In genomic region chr15:90291679-90292356, GRCh38 we compare ENCODE assay signal across 10 cellular contexts. TPM values are rescaled to one million over a fixed set of nuclear protein-coding genes. Genes with fewer than 3 reads are reported as not detected.
DNase-seq lines count a peak whose midpoint lies in the region; ATAC-seq and TF ChIP-seq lines count a peak whose summit lies in the region.
"Had no signal": no experiment of that assay in that cellular context is flagged by ENCODE, and none has a peak within 500 bp of the region (broad histone marks: within the 10 kb centered on the region; RNA-seq: fewer than 3 reads in every experiment).

No MANE protein-coding gene starts in this region.

- DNase-seq in NCI-H2171 treated with DMSO at 0.1 percent for 48 hours (lab: John Stamatoyannopoulos, UW) = peak; percentile 18
- DNase-seq in NCI-H2171 (lab: John Stamatoyannopoulos, UW) = no peak
- peak; percentile 23 for DNase-seq in H4 (ENCODE audit: low spot score)
- peak; percentile 55 for DNase-seq in PC-3
- peak; percentile 36 for DNase-seq in kidney tubule cell (ENCODE audit: low spot score)
- DNase-seq in coronary artery (ENCODE audit: low spot score) = no peak
- DNase-seq in NK-92 treated with Interleukin-12 subunit alpha and Interleukin-12 subunit beta, amount 100 ng/mL, for 24 hours (lab: John Stamatoyannopoulos, UW) = no peak
- no peak for DNase-seq in left ventricle myocardium inferior
- DNase-seq: brain microvascular endothelial cell, sigmoid colon had no signal

- H4K20me1 ChIP-seq in PC-3 (ENCODE audit: low read length) = no peaks in the 10 kb centered on the region

- ATAC-seq in PC-3 = no peak

- H3K9ac ChIP-seq in PC-3 (ENCODE audit: low read length) = no peak overlapping the region

- no peaks in the 10 kb centered on the region for H3F3A ChIP-seq in PC-3 (ENCODE audit: low read length, unreplicated experiment)

- H3K79me2 ChIP-seq in PC-3 (ENCODE audit: low read length) = no peaks in the 10 kb centered on the region

- intact Hi-C loops in PC-3 (cut with micrococcal nuclease) = no loop called here
- intact Hi-C loops in left ventricle myocardium inferior (cut with micrococcal nuclease) = no loop called here

- CTCF ChIA-PET in PC-3 (lab: Charles Lee) = no interaction called here

- H3K9me2 ChIP-seq in PC-3 (replicated peaks; ENCODE audit: low read length) = no peaks in the 10 kb centered on the region

- H3K36me3 ChIP-seq in PC-3 (ENCODE audit: low read depth, low read length) (no peaks in the 10 kb centered on the region), left ventricle myocardium inferior (no peaks in the 10 kb centered on the region)
- H3K36me3 ChIP-seq: brain microvascular endothelial cell, sigmoid colon had no signal

- BruUV-seq in PC-3 (replicated peaks; lab: Mats Ljungman, UMichigan) = no TSS peak

- no peak overlapping the region for H3K4me2 ChIP-seq in PC-3 (ENCODE audit: low read length)

- H3K4me3 ChIP-seq in PC-3 (ENCODE audit: low read length) (no peak overlapping the region), coronary artery (no peak overlapping the region), left ventricle myocardium inferior (no peak overlapping the region)
- H3K4me3 ChIP-seq: sigmoid colon had no signal

- H2AFZ ChIP-seq in PC-3 (ENCODE audit: low read length) = no peak overlapping the region

- H3K4me1 ChIP-seq in PC-3 (ENCODE audit: insufficient read depth, low read length) (no peaks in the 10 kb centered on the region), left ventricle myocardium inferior (peaks cover 6% of the 10 kb centered on the region)

- TF ChIP-seq CTCF in PC-3 (conservative IDR thresholded peaks at IDR 0.05; ENCODE audit: low read depth, low read length) (no peak), coronary artery (IDR thresholded peaks at IDR 0.05) (no peak), left ventricle myocardium inferior (IDR thresholded peaks at IDR 0.05; ENCODE audit: borderline replicate concordance) (no peak)

- no peaks in the 10 kb centered on the region for H3K27me3 ChIP-seq in PC-3 (ENCODE audit: low read length)
- H3K27me3 ChIP-seq in left ventricle myocardium inferior (ENCODE audit: low read depth) = no peaks in the 10 kb centered on the region
- H3K27me3 ChIP-seq: brain microvascular endothelial cell, sigmoid colon had no signal

- H3K9me3 ChIP-seq in PC-3 (ENCODE audit: low read length) (no peaks in the 10 kb centered on the region), left ventricle myocardium inferior (replicated peaks) (no peaks in the 10 kb centered on the region)
- H3K9me3 ChIP-seq: sigmoid colon had no signal

- POLR2A ChIA-PET in PC-3 (lab: Charles Lee; ENCODE audit: unreplicated experiment) = no interaction called here

- H3K27ac ChIP-seq in PC-3 (ENCODE audit: low read length) (no peak overlapping the region), coronary artery (no peak overlapping the region), left ventricle myocardium inferior (replicated peaks) (no peak overlapping the region)
- H3K27ac ChIP-seq: brain microvascular endothelial cell, sigmoid colon had no signal

RNA-seq across cellular contexts. Expression of gene NGRN, which starts 26.3 kb away (rescaled TPM):
- 66.1 and 74.5 TPM in 2 replicates for total RNA-seq in H4 (2014; rRNA removed; shearing (Covaris generic))
- total RNA-seq in PC-3 (2014; rRNA removed) (99.3 and 114 TPM in 2 replicates), left ventricle myocardium inferior (120 TPM)

RNA-seq across cellular contexts. Expression of gene TTLL13, which starts 42.5 kb away (rescaled TPM):
- 0.06 TPM in 1 of 2 replicates, not detected in the other for total RNA-seq in H4 (2014; rRNA removed; shearing (Covaris generic))
- total RNA-seq in PC-3 (2014; rRNA removed) = not detected in 2 replicates
- 0.19 TPM for total RNA-seq in left ventricle myocardium inferior
- total RNA-seq: sigmoid colon had no signal

RNA-seq across cellular contexts. Expression of gene GDPGP1, which starts 57.8 kb away (rescaled TPM):
- total RNA-seq in H4 (2014; rRNA removed; shearing (Covaris generic)) = 3.1 and 3.6 TPM in 2 replicates
- total RNA-seq in PC-3 (2014; rRNA removed) (6.6 and 11.0 TPM in 2 replicates), left ventricle myocardium inferior (15.5 TPM)

RNA-seq across cellular contexts. Expression of gene CIB1, which starts 58.1 kb away (rescaled TPM):
- total RNA-seq in H4 (2014; rRNA removed; shearing (Covaris generic)) = 36.7 and 39.0 TPM in 2 replicates
- total RNA-seq in PC-3 (2014; rRNA removed) = 83.7 and 85.8 TPM in 2 replicates
- total RNA-seq in left ventricle myocardium inferior = 69.6 TPM

Comparison
In these comparisons a context has a peak if more than half of its experiments do, and no peak if none do; other contexts are left out.
1. DNase-seq: peak in NCI-H2171 treated with DMSO at 0.1 percent for 48 hours (single experiment), H4 (single experiment), PC-3 (single experiment) and kidney tubule cell (single experiment); none in NCI-H2171 (single experiment), coronary artery (single experiment), NK-92 treated with Interleukin-12 subunit alpha and Interleukin-12 subunit beta, amount 100 ng/mL, for 24 hours (single experiment) and left ventricle myocardium inferior (single experiment).